In the genomic region with DNA sequence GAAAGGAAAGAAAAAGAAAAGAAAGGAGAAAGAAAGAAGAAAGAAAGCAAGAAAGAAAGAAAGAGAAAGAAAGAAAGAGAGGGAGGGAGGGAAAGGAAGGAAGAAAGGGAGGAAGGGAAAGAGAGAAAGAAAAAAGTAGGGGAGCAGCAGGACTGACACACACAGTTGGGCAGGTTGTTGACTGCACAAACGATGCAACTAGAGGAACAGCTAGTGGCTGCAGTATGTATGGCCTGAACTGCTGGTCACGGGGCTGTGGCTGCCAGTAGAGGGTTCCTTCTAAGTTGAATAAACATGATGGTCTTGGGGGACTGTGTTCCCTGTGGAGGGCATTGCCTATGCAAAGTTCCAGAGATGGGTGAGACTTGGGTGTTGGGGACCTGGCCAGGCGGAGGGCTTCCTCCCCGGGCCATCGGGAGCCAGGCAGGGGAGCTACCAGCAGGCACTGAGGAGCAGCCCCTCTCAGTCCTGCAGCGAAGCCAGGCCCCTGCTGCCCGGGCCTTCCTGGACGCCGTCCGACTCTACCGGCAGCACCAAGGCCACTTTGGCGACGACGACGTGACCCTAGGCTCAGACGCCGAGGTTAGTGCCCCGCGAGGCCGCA, we compare ENCODE assay signal across 7 cellular contexts. TPM values are rescaled to one million over a fixed set of nuclear protein-coding genes. Genes with fewer than 3 reads are reported as not detected.
A peak's percentile ranks its signal among the peaks of the same experiment; 100 is the strongest.
DNase-seq lines count a peak whose midpoint lies in the region; ATAC-seq, FAIRE-seq and TF ChIP-seq lines count a peak whose summit lies in the region.

No MANE protein-coding gene starts in this region.

- H3K27ac ChIP-seq in OCI-LY7 (ENCODE audit: low read depth, low read length, poor library complexity, severe bottlenecking) (peak overlapping the region; percentile 12), esophagus (ENCODE audit: low read depth in 2 of 2, low read length in 1 of 2) (peak overlapping the region in 1 of 2 donors; percentile 23), parathyroid adenoma (peak overlapping the region; percentile 63)

- DNase-seq in OCI-LY7 (ENCODE audit: low spot score) (peak; percentile 61), HK-2 (ENCODE audit: unreplicated experiment) (no peak), D721Med (ENCODE audit: insufficient read length, low spot score) (no peak)
- no peak for DNase-seq in stimulated activated CD4-positive, alpha-beta T cell treated with anti-CD3 and anti-CD28 coated beads, Interleukin-4, amount 100 ng/mL, for 1 hour

- H4K20me1 ChIP-seq in OCI-LY7 (ENCODE audit: insufficient read depth, low read length), result no peaks in the 10 kb centered on the region

- H3K9me2 ChIP-seq in OCI-LY7 (ENCODE audit: insufficient read depth, low read length), result no peaks in the 10 kb centered on the region

- intact Hi-C loops in OCI-LY7 (cut with micrococcal nuclease; ENCODE audit: unreplicated experiment), result no loop called here

- H3K4me1 ChIP-seq in OCI-LY7 (ENCODE audit: insufficient read depth, low read length, poor library complexity, severe bottlenecking) (peaks cover 16% of the 10 kb centered on the region), esophagus (ENCODE audit: control insufficient read depth in 2 of 2, insufficient read depth in 2 of 2, low read length in 1 of 2) (peaks cover 7 to 8% of the 10 kb centered on the region in 2 donors), parathyroid adenoma (peaks cover 3% of the 10 kb centered on the region)

- POLR2A ChIA-PET in OCI-LY7 (lab: Charles Lee), result interaction anchor here (0.6 to 0.8 kb wide), 3 partner anchors 14 to 394 kb away, joined by 3 to 4 read pairs (median 4); partner anchors contain the start of gene CCDC124

- H2AFZ ChIP-seq in OCI-LY7 (ENCODE audit: low read length) (no peak overlapping the region), parathyroid adenoma (peak overlapping the region; percentile 93)

- H3K27me3 ChIP-seq in esophagus (ENCODE audit: control insufficient read depth in 1 of 2, insufficient read depth in 2 of 2, low read length in 2 of 2) (no peaks in the 10 kb centered on the region), parathyroid adenoma (ENCODE audit: control insufficient read depth, insufficient read depth, low read length) (no peaks in the 10 kb centered on the region)

- H3K36me3 ChIP-seq in OCI-LY7 (ENCODE audit: insufficient read depth, low read length) (peaks cover 83% of the 10 kb centered on the region), esophagus (ENCODE audit: control insufficient read depth in 2 of 2, insufficient read depth in 2 of 2, low read length in 1 of 2) (no peaks in the 10 kb centered on the region), parathyroid adenoma (ENCODE audit: control insufficient read depth, insufficient read depth, low read length) (no peaks in the 10 kb centered on the region)

- peak overlapping the region; percentile 73 for H3K9ac ChIP-seq in parathyroid adenoma

- H3K9me3 ChIP-seq in OCI-LY7 (ENCODE audit: low read length) (no peaks in the 10 kb centered on the region), esophagus (ENCODE audit: control insufficient read depth in 2 of 2, insufficient read depth in 1 of 2, low read depth in 1 of 2, low read length in 1 of 2) (no peaks in the 10 kb centered on the region), parathyroid adenoma (ENCODE audit: control insufficient read depth, low read length) (no peaks in the 10 kb centered on the region)

- WGBS in esophagus, 2 donors, result 3 to 4% methylated on average over 20 of the region's 20 CpGs

- FAIRE-seq in D721Med (lab: Jason Lieb, UNC), result no peak

- CTCF ChIA-PET in OCI-LY7 (lab: Charles Lee; ENCODE audit: unreplicated experiment), result no interaction called here

- H3K79me2 ChIP-seq in OCI-LY7 (ENCODE audit: insufficient read depth, low read depth, low read length) (no peaks in the 10 kb centered on the region), parathyroid adenoma (no peaks in the 10 kb centered on the region)

- peak; percentile 14 for ATAC-seq in GM21737 (IDR thresholded peaks at IDR 0.05; ENCODE audit: unreplicated experiment)

- TF ChIP-seq CTCF in OCI-LY7 (conservative IDR thresholded peaks at IDR 0.05; ENCODE audit: low read length) (no peak), parathyroid adenoma (IDR thresholded peaks at IDR 0.05) (no peak), D721Med (IDR thresholded peaks at IDR 0.05; ENCODE audit: insufficient read depth, missing control alignments) (no peak)

- no TSS peak for BruUV-seq in OCI-LY7 (replicated peaks; lab: Mats Ljungman, UMichigan)

- peak overlapping the region; percentile 58 for H3K4me3 ChIP-seq in OCI-LY7 (ENCODE audit: low read depth, low read length, poor library complexity, severe bottlenecking)
- H3K4me3 ChIP-seq in esophagus (ENCODE audit: low read depth in 1 of 2, low read length in 2 of 2), result peak overlapping the region; percentile 29 to 38
- H3K4me3 ChIP-seq in parathyroid adenoma (ENCODE audit: low read depth, low read length), result peak overlapping the region; percentile 63

- peak overlapping the region; percentile 68 for H3K4me2 ChIP-seq in OCI-LY7 (ENCODE audit: low read length)
- H3K4me2 ChIP-seq in parathyroid adenoma (ENCODE audit: low read length), result peak overlapping the region; percentile 80

RNA-seq across cellular contexts. Expression of gene COLGALT1, which starts 16.7 kb away (rescaled TPM):
- total RNA-seq in OCI-LY7 (2014; rRNA removed; shearing (Covaris generic)), result 43.0 and 49.6 TPM in 2 replicates
- 57.2 and 68.6 TPM in 2 replicates for total RNA-seq in OCI-LY7 (2022)
- polyA plus RNA-seq in esophagus, result 10 to 100 TPM; 23.6 to 24.8 TPM

RNA-seq across cellular contexts. Expression of gene PGLS, which starts 27.3 kb away (rescaled TPM):
- total RNA-seq in OCI-LY7 (2014; rRNA removed; shearing (Covaris generic)), result 86.5 and 107 TPM in 2 replicates
- 146 and 158 TPM in 2 replicates for total RNA-seq in OCI-LY7 (2022)
- 100 to 1,000 TPM in 1 of 2 donors, 10 to 100 TPM in 1; 90.6 to 119 TPM for polyA plus RNA-seq in esophagus
